In genomic region chr20:3222635-3223600, GRCh38 we compare ENCODE assay signal across 9 cellular contexts. TPM values are rescaled to one million over a fixed set of nuclear protein-coding genes. Genes with fewer than 3 reads are reported as not detected.
DNase-seq lines count a peak whose midpoint lies in the region; ATAC-seq, FAIRE-seq and TF ChIP-seq lines count a peak whose summit lies in the region.
"Had no signal": no experiment of that assay in that cellular context is flagged by ENCODE, and none has a peak within 500 bp of the region (broad histone marks: within the 10 kb centered on the region; RNA-seq: fewer than 3 reads in every experiment).

No MANE protein-coding gene starts in this region.

- H3K79me2 ChIP-seq in DND-41 (ENCODE audit: insufficient read depth, low read length) (no peaks in the 10 kb centered on the region), OCI-LY7 (ENCODE audit: insufficient read depth, low read depth, low read length) (no peaks in the 10 kb centered on the region)

- H4K20me1 ChIP-seq in DND-41 (ENCODE audit: insufficient read depth, low read length) (no peaks in the 10 kb centered on the region), OCI-LY7 (ENCODE audit: insufficient read depth, low read length) (no peaks in the 10 kb centered on the region)

- ATAC-seq in DND-41 (ENCODE audit: insufficient read depth, low read depth) (0 out of 3 replicates have a peak, but pooled peaks have one; percentile 7), HG02981 (IDR thresholded peaks at IDR 0.05; ENCODE audit: unreplicated experiment) (peak; percentile 65), left ventricle myocardium superior (peak; percentile 89), GM19035 (IDR thresholded peaks at IDR 0.05; ENCODE audit: unreplicated experiment) (no peak)
- ATAC-seq: HCT116 had no signal

- H3K27ac ChIP-seq in DND-41 (ENCODE audit: low read length) (no peak overlapping the region), OCI-LY7 (ENCODE audit: low read depth, low read length, poor library complexity, severe bottlenecking) (peak overlapping the region; percentile 26), dorsolateral prefrontal cortex (peak overlapping the region in 1 of 59 donors; percentile 10), adrenal gland (no peak overlapping the region)

- WGBS in adrenal gland, 4 donors: 71 to 85% (median 79%) methylated on average over 16 to 25 of the region's 25 CpGs

- DNase-seq in DND-41 (no peak), OCI-LY7 (ENCODE audit: low spot score) (peak; percentile 57), left ventricle myocardium superior (peak; percentile 80), dorsolateral prefrontal cortex (no peak), GM19239 (ENCODE audit: insufficient read length, low spot score) (no peak), adrenal gland (no peak)

- BruUV-seq in OCI-LY7 (replicated peaks; lab: Mats Ljungman, UMichigan): no TSS peak

- H3K9me2 ChIP-seq in OCI-LY7 (ENCODE audit: insufficient read depth, low read length): no peaks in the 10 kb centered on the region

- CTCF ChIA-PET in OCI-LY7 (lab: Charles Lee; ENCODE audit: unreplicated experiment): no interaction called here

- FAIRE-seq in GM19239 (lab: Jason Lieb, UNC): no peak

- no peak for TF ChIP-seq POLR2A in adrenal gland (IDR thresholded peaks at IDR 0.05)

- intact Hi-C loops in OCI-LY7 (cut with micrococcal nuclease; ENCODE audit: unreplicated experiment) (no loop called here), left ventricle myocardium superior (cut with micrococcal nuclease) (no loop called here), dorsolateral prefrontal cortex (cut with DNase I) (no loop called here), adrenal gland (cut with DNase I) (loop anchor here in 1 of 2 donors (10.0 kb wide), 1 partner anchor 92 kb away; no protein-coding TSS in a partner anchor)

- H3K27me3 ChIP-seq in DND-41 (ENCODE audit: insufficient read depth, low read length, poor library complexity) (no peaks in the 10 kb centered on the region), dorsolateral prefrontal cortex (no peaks in the 10 kb centered on the region), adrenal gland (no peaks in the 10 kb centered on the region)

- no peak overlapping the region for H3K4me2 ChIP-seq in DND-41 (ENCODE audit: insufficient read depth, low read length)
- peak overlapping the region; percentile 37; the same call in 1 of the 2 replicates for H3K4me2 ChIP-seq in OCI-LY7 (ENCODE audit: low read length)

- H3K9me3 ChIP-seq in DND-41 (ENCODE audit: insufficient read depth, low read length, severe bottlenecking) (no peaks in the 10 kb centered on the region), OCI-LY7 (ENCODE audit: low read length) (no peaks in the 10 kb centered on the region), adrenal gland (replicated peaks in 1 of 3) (no peaks in the 10 kb centered on the region)

- H3K4me3 ChIP-seq in DND-41 (ENCODE audit: low read depth in 1 of 2, low read length in 2 of 2): no peak overlapping the region
- H3K4me3 ChIP-seq in OCI-LY7 (ENCODE audit: low read depth, low read length, poor library complexity, severe bottlenecking): no peak overlapping the region
- no peak overlapping the region for H3K4me3 ChIP-seq in dorsolateral prefrontal cortex
- H3K4me3 ChIP-seq in adrenal gland: no peak overlapping the region

- TF ChIP-seq CTCF in DND-41 (IDR thresholded peaks at IDR 0.05; ENCODE audit: borderline replicate concordance, extremely low read depth, low read length, poor library complexity, severe bottlenecking) (no peak), OCI-LY7 (conservative IDR thresholded peaks at IDR 0.05; ENCODE audit: low read length) (no peak), dorsolateral prefrontal cortex (IDR thresholded peaks at IDR 0.05 in 54 of 56, conservative IDR thresholded peaks at IDR 0.05 in 2 of 56; ENCODE audit: low read depth in 1 of 56, partially characterized antibody in 56 of 56) (no peak), adrenal gland (IDR thresholded peaks at IDR 0.05) (no peak)

- no peaks in the 10 kb centered on the region for H3K4me1 ChIP-seq in DND-41 (ENCODE audit: insufficient read depth, low read length)
- H3K4me1 ChIP-seq in OCI-LY7 (ENCODE audit: insufficient read depth, low read length, poor library complexity, severe bottlenecking): peaks cover 18% of the 10 kb centered on the region
- H3K4me1 ChIP-seq in adrenal gland (replicated peaks in 1 of 2): peaks cover 0 to 9% of the 10 kb centered on the region in 2 donors

- no peak overlapping the region for H3K9ac ChIP-seq in DND-41 (ENCODE audit: low read depth, low read length)

- POLR2A ChIA-PET in OCI-LY7 (lab: Charles Lee): interaction anchor here (0.6 kb wide), 1 partner anchor 72 kb away, joined by 3 read pairs; no protein-coding TSS in a partner anchor

- peaks cover 57% of the 10 kb centered on the region for H3K36me3 ChIP-seq in DND-41 (ENCODE audit: insufficient read depth, low read length)
- peaks cover 39% of the 10 kb centered on the region for H3K36me3 ChIP-seq in OCI-LY7 (ENCODE audit: insufficient read depth, low read length)
- peaks cover 0 to 35% of the 10 kb centered on the region in 2 donors for H3K36me3 ChIP-seq in adrenal gland (replicated peaks in 1 of 2)

- no peak overlapping the region for H2AFZ ChIP-seq in DND-41 (ENCODE audit: low read depth, low read length)
- no peak overlapping the region for H2AFZ ChIP-seq in OCI-LY7 (ENCODE audit: low read length)

RNA-seq across cellular contexts. Expression of gene ITPA, which starts 13.6 kb away (rescaled TPM):
- total RNA-seq in OCI-LY7 (2014; rRNA removed; shearing (Covaris generic)): 58.0 and 66.4 TPM in 2 replicates
- 54.4 and 62.4 TPM in 2 replicates for total RNA-seq in OCI-LY7 (2022)
- total RNA-seq in left ventricle myocardium superior: 17.2 TPM
- 10 to 100 TPM; 18.3 to 51.4 (median 33.9) TPM for total RNA-seq in dorsolateral prefrontal cortex
- 10 to 100 TPM; 41.4 to 82.3 (median 58.6) TPM for total RNA-seq in adrenal gland
- polyA plus RNA-seq in adrenal gland: 100 to 1,000 TPM in 2 of 3 donors, 10 to 100 TPM in 1; 29.3 to 182 (median 131) TPM

RNA-seq across cellular contexts. Expression of gene SLC4A11, which starts 16.1 kb away (rescaled TPM):
- total RNA-seq in OCI-LY7 (2014; rRNA removed; shearing (Covaris generic)): 4.2 and 4.4 TPM in 2 replicates
- 26.9 and 27.5 TPM in 2 replicates for total RNA-seq in OCI-LY7 (2022)
- 0.82 TPM for total RNA-seq in left ventricle myocardium superior
- 10 to 100 TPM in 3 of 120 experiments, 1 to 10 TPM in 117; 1.5 to 23.0 (median 3.8) TPM for total RNA-seq in dorsolateral prefrontal cortex
- 10 to 100 TPM in 4 of 8 donors, 1 to 10 TPM in 4; 7.1 to 30.6 (median 13.0) TPM for total RNA-seq in adrenal gland
- 10 to 100 TPM in 1 of 3 donors, 1 to 10 TPM in 1, under 1 TPM in 1; 0.97 to 12.1 (median 6.4) TPM for polyA plus RNA-seq in adrenal gland

RNA-seq across cellular contexts. Expression of gene DDRGK1, which starts 18.4 kb away (rescaled TPM):
- 35.5 and 37.7 TPM in 2 replicates for total RNA-seq in OCI-LY7 (2014; rRNA removed; shearing (Covaris generic))
- total RNA-seq in OCI-LY7 (2022) (52.0 and 55.0 TPM in 2 replicates), left ventricle myocardium superior (37.2 TPM), dorsolateral prefrontal cortex (100 to 1,000 TPM in 119 of 120 experiments, 10 to 100 TPM in 1; 98.5 to 184 (median 132) TPM), adrenal gland (100 to 1,000 TPM; 124 to 202 (median 166) TPM)
- 100 to 1,000 TPM in 2 of 3 donors, 10 to 100 TPM in 1; 81.6 to 125 (median 113) TPM for polyA plus RNA-seq in adrenal gland

RNA-seq across cellular contexts. Expression of gene LZTS3, which starts 49.6 kb away (rescaled TPM):
- 4.5 and 4.7 TPM in 2 replicates for total RNA-seq in OCI-LY7 (2014; rRNA removed; shearing (Covaris generic))
- 4.2 and 5.0 TPM in 2 replicates for total RNA-seq in OCI-LY7 (2022)
- 17.6 TPM for total RNA-seq in left ventricle myocardium superior
- total RNA-seq in dorsolateral prefrontal cortex: 100 to 1,000 TPM in 117 of 120 experiments, 10 to 100 TPM in 3; 55.7 to 232 (median 165) TPM
- total RNA-seq in adrenal gland: 10 to 100 TPM in 5 of 8 donors, 1 to 10 TPM in 3; 5.8 to 29.9 (median 11.5) TPM
- polyA plus RNA-seq in adrenal gland: 10 to 100 TPM in 1 of 3 donors, 1 to 10 TPM in 2; 3.6 to 12.9 (median 6.5) TPM

Comparison
In these comparisons a context has a peak if more than half of its experiments do, and no peak if none do; other contexts are left out.
1. DNase-seq: peak in OCI-LY7 (single experiment) and left ventricle myocardium superior (single experiment); none in DND-41 (single experiment), dorsolateral prefrontal cortex (0 of 10), GM19239 (single experiment) and adrenal gland (0 of 7).